Comparison of ENCODE assay signal across 12 cellular contexts in genomic region chr1:193438771-193439170, GRCh38.
DNase-seq lines count a peak whose midpoint lies in the region; ATAC-seq and TF ChIP-seq lines count a peak whose summit lies in the region.
"Had no signal": no experiment of that assay in that cellular context is flagged by ENCODE, and none has a peak within 500 bp of the region (broad histone marks: within the 10 kb centered on the region; RNA-seq: fewer than 3 reads in every experiment).

No MANE protein-coding gene starts in this region.

- ATAC-seq in GM18502 (IDR thresholded peaks at IDR 0.05; ENCODE audit: poor library complexity, unreplicated experiment) (peak; percentile 81), GM19463 (IDR thresholded peaks at IDR 0.05; ENCODE audit: unreplicated experiment) (peak; percentile 52), HG02943 (IDR thresholded peaks at IDR 0.05; ENCODE audit: low read depth, unreplicated experiment) (peak; percentile 66), HG03575 (IDR thresholded peaks at IDR 0.05; ENCODE audit: extremely low read depth, insufficient number of reproducible peaks, low FRiP score, unreplicated experiment) (peak; percentile 61)
- ATAC-seq: mucosa of descending colon had no signal

- no peaks in the 10 kb centered on the region for H3K9me3 Mint-ChIP-seq in glutamatergic neuron (ENCODE audit: unreplicated experiment)

- H3K36me3 Mint-ChIP-seq in glutamatergic neuron (ENCODE audit: unreplicated experiment): peaks cover 6% of the 10 kb centered on the region

- H3K27me3 Mint-ChIP-seq in glutamatergic neuron (ENCODE audit: unreplicated experiment): no peaks in the 10 kb centered on the region

- H3K4me1 Mint-ChIP-seq in glutamatergic neuron (ENCODE audit: low read depth, unreplicated experiment): no peaks in the 10 kb centered on the region

- no peak overlapping the region for H3K27ac Mint-ChIP-seq in glutamatergic neuron (ENCODE audit: unreplicated experiment)

- TF ChIP-seq CTCF in glutamatergic neuron (IDR thresholded peaks at IDR 0.05; ENCODE audit: partially characterized antibody, unreplicated experiment): no peak

- no peak for DNase-seq in GF-D8 (lab: John Stamatoyannopoulos, UW)
- DNase-seq in HCEC 1CT: no peak
- no peak for DNase-seq in D341Med (ENCODE audit: low spot score)
- DNase-seq in glutamatergic neuron: no peak
- DNase-seq: activated CD8-positive, alpha-beta memory T cell treated with anti-CD3 and anti-CD28 coated beads, Interleukin-2, amount 50 U/mL, for 4 hours; mucosa of descending colon; NCI-H1048; NCI-H69 had no signal

- no peak overlapping the region for H3K4me3 Mint-ChIP-seq in glutamatergic neuron (ENCODE audit: unreplicated experiment)
